Comparison of ENCODE assay signal across 21 cellular contexts in the genomic region with DNA sequence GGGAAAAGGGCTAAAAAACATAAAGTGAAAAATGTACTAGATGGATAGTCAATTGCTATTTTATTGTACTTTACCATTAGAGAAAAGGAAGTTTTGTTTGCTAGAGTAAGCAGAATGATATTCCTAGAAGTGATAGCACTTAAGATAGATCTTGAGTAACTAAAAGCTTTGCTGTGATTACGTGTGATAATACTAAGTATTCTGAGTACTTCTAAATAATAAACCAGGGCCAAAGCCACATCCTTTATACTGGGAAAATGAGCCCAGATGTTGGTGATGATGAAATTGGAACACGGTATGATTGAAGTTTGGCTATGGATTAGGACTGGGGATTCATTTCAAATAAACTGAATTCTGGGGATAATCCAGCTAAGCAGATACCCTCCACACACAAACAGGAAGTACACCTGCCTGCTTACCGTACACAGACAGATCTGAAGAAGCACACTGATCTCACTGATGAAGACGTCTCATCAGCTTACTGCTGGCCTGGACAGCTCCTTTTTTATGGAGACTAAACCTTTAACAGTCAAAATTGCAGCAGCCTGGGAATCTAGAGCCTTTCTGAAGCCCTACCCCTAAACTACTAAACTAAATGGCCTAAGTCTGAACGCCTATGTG.
"Had no signal": no experiment of that assay in that cellular context is flagged by ENCODE, and none has a peak within 500 bp of the region (broad histone marks: within the 10 kb centered on the region; RNA-seq: fewer than 3 reads in every experiment).

No MANE protein-coding gene starts in this region.

- H3K9me3 Mint-ChIP-seq: nephron; stimulated activated naive B cell treated with anti-CD40 and anti-IgM and Interleukin-4, amounts not matched to agents 10 μg/mL and 1 μg/mL and 100 μg/mL, for 72 hours; stimulated activated naive CD8-positive, alpha-beta T cell treated with anti-CD3 and anti-CD28 coated beads, Interleukin-15, amount 100 ng/mL, for 72 hours had no signal

- H3K4me3 ChIP-seq: dorsolateral prefrontal cortex, left ventricle myocardium inferior, lower lobe of right lung, psoas muscle, right lobe of liver, spleen, thoracic aorta, transverse colon had no signal

- H3K4me1 ChIP-seq: foreskin keratinocyte, left ventricle myocardium inferior, lower lobe of right lung, psoas muscle, right lobe of liver, spleen, transverse colon had no signal

- H3K27me3 ChIP-seq: dorsolateral prefrontal cortex, foreskin keratinocyte, neutrophil, right lobe of liver, spleen, transverse colon had no signal

- ATAC-seq: foreskin keratinocyte; lower lobe of right lung; psoas muscle; right lobe of liver; stimulated activated naive B cell treated with anti-CD40 and anti-IgM and Interleukin-4, amounts not matched to agents 10 μg/mL and 1 μg/mL and 100 μg/mL, for 72 hours; stimulated activated naive CD8-positive, alpha-beta T cell treated with anti-CD3 and anti-CD28 coated beads, Interleukin-15, amount 100 ng/mL, for 72 hours had no signal

- H3K27ac ChIP-seq: dorsolateral prefrontal cortex, foreskin keratinocyte, left ventricle myocardium inferior, lower lobe of right lung, neutrophil, psoas muscle, right lobe of liver, spleen, thoracic aorta, transverse colon had no signal

- H3K27me3 Mint-ChIP-seq: naive B cell; stimulated activated naive B cell treated with anti-CD40 and anti-IgM and Interleukin-4, amounts not matched to agents 10 μg/mL and 1 μg/mL and 100 μg/mL, for 72 hours; stimulated activated naive CD8-positive, alpha-beta T cell treated with anti-CD3 and anti-CD28 coated beads, Interleukin-15, amount 100 ng/mL, for 72 hours had no signal

- H3K4me3 Mint-ChIP-seq: immature natural killer cell; naive B cell; nephron; stimulated activated naive B cell treated with anti-CD40 and anti-IgM and Interleukin-4, amounts not matched to agents 10 μg/mL and 1 μg/mL and 100 μg/mL, for 72 hours; stimulated activated naive CD8-positive, alpha-beta T cell treated with anti-CD3 and anti-CD28 coated beads, Interleukin-15, amount 100 ng/mL, for 72 hours had no signal

- H3K9me3 ChIP-seq: lower lobe of right lung, neutrophil, psoas muscle, right lobe of liver, thoracic aorta, transverse colon had no signal

- DNase-seq: cortex of kidney; dorsolateral prefrontal cortex; effector CD8-positive, alpha-beta T cell; foreskin keratinocyte; immature natural killer cell; left ventricle myocardium inferior; lower lobe of right lung; mesenchymal stem cell; naive B cell; psoas muscle; retina; right lobe of liver; spleen; stimulated activated CD4-positive, alpha-beta T cell treated with anti-CD3 and anti-CD28 coated beads, Interleukin-2, amount 100 ng/mL, for 24 hours; stimulated activated CD4-positive, alpha-beta T cell treated with anti-CD3 and anti-CD28 coated beads, Interleukin-4, amount 100 ng/mL, for 4 hours; stimulated activated naive B cell treated with anti-CD40 and anti-IgM and Interleukin-4, amounts not matched to agents 10 μg/mL and 1 μg/mL and 100 μg/mL, for 72 hours; stimulated activated naive CD8-positive, alpha-beta T cell treated with anti-CD3 and anti-CD28 coated beads, Interleukin-15, amount 100 ng/mL, for 72 hours; transverse colon had no signal

- H3K27ac Mint-ChIP-seq: immature natural killer cell; naive B cell; nephron; stimulated activated naive B cell treated with anti-CD40 and anti-IgM and Interleukin-4, amounts not matched to agents 10 μg/mL and 1 μg/mL and 100 μg/mL, for 72 hours; stimulated activated naive CD8-positive, alpha-beta T cell treated with anti-CD3 and anti-CD28 coated beads, Interleukin-15, amount 100 ng/mL, for 72 hours had no signal

- H3K36me3 ChIP-seq: left ventricle myocardium inferior, lower lobe of right lung, neutrophil, right lobe of liver, spleen, thoracic aorta, transverse colon had no signal

- H3K36me3 Mint-ChIP-seq: naive B cell; stimulated activated naive B cell treated with anti-CD40 and anti-IgM and Interleukin-4, amounts not matched to agents 10 μg/mL and 1 μg/mL and 100 μg/mL, for 72 hours had no signal

- H3K4me1 Mint-ChIP-seq: immature natural killer cell; naive B cell; nephron; stimulated activated naive B cell treated with anti-CD40 and anti-IgM and Interleukin-4, amounts not matched to agents 10 μg/mL and 1 μg/mL and 100 μg/mL, for 72 hours; stimulated activated naive CD8-positive, alpha-beta T cell treated with anti-CD3 and anti-CD28 coated beads, Interleukin-15, amount 100 ng/mL, for 72 hours had no signal
